ENCODE assay signal across 8 cellular contexts in the genomic region with DNA sequence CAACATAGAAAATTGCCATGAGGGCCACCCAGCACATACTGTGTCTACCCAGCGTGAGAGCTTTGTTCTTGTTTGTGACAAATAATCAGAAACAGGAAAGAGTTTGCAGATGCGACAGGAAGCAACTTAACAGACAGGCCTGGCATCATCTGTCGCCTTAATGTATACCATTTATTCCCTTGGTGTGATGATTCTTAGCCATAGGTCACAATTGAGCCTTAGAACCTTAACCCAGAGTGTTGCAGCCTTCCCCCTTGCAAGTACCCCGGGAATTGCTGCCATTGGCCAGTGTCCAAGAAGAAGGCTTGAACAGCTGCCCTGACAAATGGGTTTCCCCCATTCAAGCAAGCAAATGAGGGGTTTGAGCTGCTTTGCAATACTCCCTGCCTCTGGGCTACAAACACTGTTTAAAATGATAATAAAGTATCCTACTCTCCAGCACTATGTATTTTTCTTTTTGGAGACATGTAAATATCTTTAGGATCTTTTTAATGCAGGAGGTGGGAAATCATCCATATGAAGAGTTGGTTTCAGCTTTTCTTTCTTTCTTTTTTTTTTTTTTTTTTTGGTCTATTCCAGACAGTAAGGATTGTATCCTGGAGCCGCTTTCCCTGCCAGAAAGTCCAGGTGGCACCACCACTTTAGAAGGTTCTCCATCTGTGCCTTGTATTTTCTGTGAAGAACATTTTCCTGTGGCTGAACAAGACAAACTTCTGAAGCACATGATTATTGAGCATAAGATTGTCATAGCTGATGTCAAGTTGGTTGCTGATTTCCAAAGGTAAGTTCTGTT.
DNase-seq lines count a peak whose midpoint lies in the region; ATAC-seq and TF ChIP-seq lines count a peak whose summit lies in the region.

No MANE protein-coding gene starts in this region.

- H2AFZ ChIP-seq in neural progenitor cell (replicated peaks): no peak overlapping the region

- H3K27me3 Mint-ChIP-seq in T-helper 2 cell treated with Interferon-gamma antibody and Interleukin-4, amounts not matched to agents 5 μg/mL and 100 μg/mL, for 36 hours (ENCODE audit: low read depth): no peaks in the 10 kb centered on the region
- H3K27me3 Mint-ChIP-seq in neural progenitor cell (ENCODE audit: insufficient read depth, low read depth): no peaks in the 10 kb centered on the region

- H3K4me3 ChIP-seq in BLaER1 treated with 17β-estradiol and CSF1 and Interleukin-3, amounts not matched to agents 10 nM and 100 nM: no peak overlapping the region
- H3K4me3 ChIP-seq in neural progenitor cell: no peak overlapping the region
- no peak overlapping the region for H3K4me3 ChIP-seq in esophagus squamous epithelium

- H3K9ac ChIP-seq in BLaER1 treated with 17β-estradiol and CSF1 and Interleukin-3, amounts not matched to agents 10 nM and 100 nM: no peak overlapping the region
- no peak overlapping the region for H3K9ac ChIP-seq in neural progenitor cell

- DNase-seq in NCI-H82 treated with DMSO at 0.1 percent for 48 hours (lab: John Stamatoyannopoulos, UW; ENCODE audit: unreplicated experiment): peak; percentile 51
- no peak for DNase-seq in mesenteric fat pad (ENCODE audit: low spot score)
- no peak for DNase-seq in T-helper 2 cell treated with Interferon-gamma antibody and Interleukin-4, amounts not matched to agents 5 μg/mL and 100 μg/mL, for 36 hours (ENCODE audit: low spot score)
- DNase-seq in neural progenitor cell (ENCODE audit: low spot score): no peak
- no peak for DNase-seq in esophagus squamous epithelium (lab: John Stamatoyannopoulos, UW)

- H3K9me3 ChIP-seq in BLaER1 treated with 17β-estradiol and CSF1 and Interleukin-3, amounts not matched to agents 10 nM and 100 nM (replicated peaks in 1 of 11): no peaks in the 10 kb centered on the region
- H3K9me3 ChIP-seq in neural progenitor cell (ENCODE audit: low read depth) (no peaks in the 10 kb centered on the region), esophagus squamous epithelium (no peaks in the 10 kb centered on the region)

- TF ChIP-seq CTCF in neural progenitor cell (IDR thresholded peaks at IDR 0.05) (no peak), esophagus squamous epithelium (IDR thresholded peaks at IDR 0.05) (no peak)

- ATAC-seq in GM19463 (IDR thresholded peaks at IDR 0.05; ENCODE audit: unreplicated experiment) (peak; percentile 48), HG03196 (IDR thresholded peaks at IDR 0.05; ENCODE audit: unreplicated experiment) (peak; percentile 59)

- TF ChIP-seq POLR2A in esophagus squamous epithelium (IDR thresholded peaks at IDR 0.05): no peak

- H3K79me2 ChIP-seq in neural progenitor cell (ENCODE audit: low read depth): no peaks in the 10 kb centered on the region

- H3K27ac ChIP-seq in BLaER1 treated with 17β-estradiol and CSF1 and Interleukin-3, amounts not matched to agents 10 nM and 100 nM: no peak overlapping the region
- H3K27ac ChIP-seq in neural progenitor cell (no peak overlapping the region), esophagus squamous epithelium (no peak overlapping the region)

- peaks cover 8 to 11% (median 9%) of the 10 kb centered on the region in 10 experiments; a peak in 16 of 20 replicates for H3K4me1 ChIP-seq in BLaER1 treated with 17β-estradiol and CSF1 and Interleukin-3, amounts not matched to agents 10 nM and 100 nM
- no peaks in the 10 kb centered on the region for H3K4me1 ChIP-seq in neural progenitor cell
- peaks cover 0 to 10% (median 0%) of the 10 kb centered on the region in 3 donors for H3K4me1 ChIP-seq in esophagus squamous epithelium

- H3K4me2 ChIP-seq in BLaER1 treated with 17β-estradiol and CSF1 and Interleukin-3, amounts not matched to agents 10 nM and 100 nM: peak overlapping the region in 9 of 11 experiments; percentile 3 to 46 (median 18); a peak in 9 of 22 replicates
- H3K4me2 ChIP-seq in neural progenitor cell: no peak overlapping the region

- peaks cover 5% of the 10 kb centered on the region for H3K4me1 Mint-ChIP-seq in T-helper 2 cell treated with Interferon-gamma antibody and Interleukin-4, amounts not matched to agents 5 μg/mL and 100 μg/mL, for 36 hours (ENCODE audit: low read depth)
- H3K4me1 Mint-ChIP-seq in neural progenitor cell: no peaks in the 10 kb centered on the region

- intact Hi-C loops in esophagus squamous epithelium (cut with DNase I): no loop called here

- no peaks in the 10 kb centered on the region for H3F3A ChIP-seq in neural progenitor cell (ENCODE audit: low read depth)

- H3K36me3 Mint-ChIP-seq in T-helper 2 cell treated with Interferon-gamma antibody and Interleukin-4, amounts not matched to agents 5 μg/mL and 100 μg/mL, for 36 hours (ENCODE audit: low read depth): peaks cover 4% of the 10 kb centered on the region
- no peaks in the 10 kb centered on the region for H3K36me3 Mint-ChIP-seq in neural progenitor cell

- peaks cover 14 to 37% (median 28%) of the 10 kb centered on the region in 11 experiments; a peak in 21 of 22 replicates for H3K36me3 ChIP-seq in BLaER1 treated with 17β-estradiol and CSF1 and Interleukin-3, amounts not matched to agents 10 nM and 100 nM
- H3K36me3 ChIP-seq in neural progenitor cell (no peaks in the 10 kb centered on the region), esophagus squamous epithelium (peaks cover 0 to 12% (median 0%) of the 10 kb centered on the region in 3 donors)

- H3K9me3 Mint-ChIP-seq in T-helper 2 cell treated with Interferon-gamma antibody and Interleukin-4, amounts not matched to agents 5 μg/mL and 100 μg/mL, for 36 hours: no peaks in the 10 kb centered on the region
- no peaks in the 10 kb centered on the region for H3K9me3 Mint-ChIP-seq in neural progenitor cell

- peaks cover 0 to 16% (median 0%) of the 10 kb centered on the region in 11 experiments; a peak in 6 of 22 replicates for H4K20me1 ChIP-seq in BLaER1 treated with 17β-estradiol and CSF1 and Interleukin-3, amounts not matched to agents 10 nM and 100 nM
- no peaks in the 10 kb centered on the region for H4K20me1 ChIP-seq in neural progenitor cell (ENCODE audit: low read depth)

- no peak overlapping the region for H3K4me3 Mint-ChIP-seq in T-helper 2 cell treated with Interferon-gamma antibody and Interleukin-4, amounts not matched to agents 5 μg/mL and 100 μg/mL, for 36 hours
- H3K4me3 Mint-ChIP-seq in neural progenitor cell: no peak overlapping the region

- H3K27ac Mint-ChIP-seq in T-helper 2 cell treated with Interferon-gamma antibody and Interleukin-4, amounts not matched to agents 5 μg/mL and 100 μg/mL, for 36 hours: no peak overlapping the region
- H3K27ac Mint-ChIP-seq in neural progenitor cell: no peak overlapping the region

- H3K27me3 ChIP-seq in BLaER1 treated with 17β-estradiol and CSF1 and Interleukin-3, amounts not matched to agents 10 nM and 100 nM: no peaks in the 10 kb centered on the region
- H3K27me3 ChIP-seq in neural progenitor cell: no peaks in the 10 kb centered on the region
- H3K27me3 ChIP-seq in esophagus squamous epithelium: no peaks in the 10 kb centered on the region

- 59 to 64% methylated on average over 5 of the region's 5 CpGs for whole genome bisulfite sequencing in esophagus squamous epithelium, 2 donors
